Comparison of ENCODE assay signal across 8 cellular contexts in the genomic region with DNA sequence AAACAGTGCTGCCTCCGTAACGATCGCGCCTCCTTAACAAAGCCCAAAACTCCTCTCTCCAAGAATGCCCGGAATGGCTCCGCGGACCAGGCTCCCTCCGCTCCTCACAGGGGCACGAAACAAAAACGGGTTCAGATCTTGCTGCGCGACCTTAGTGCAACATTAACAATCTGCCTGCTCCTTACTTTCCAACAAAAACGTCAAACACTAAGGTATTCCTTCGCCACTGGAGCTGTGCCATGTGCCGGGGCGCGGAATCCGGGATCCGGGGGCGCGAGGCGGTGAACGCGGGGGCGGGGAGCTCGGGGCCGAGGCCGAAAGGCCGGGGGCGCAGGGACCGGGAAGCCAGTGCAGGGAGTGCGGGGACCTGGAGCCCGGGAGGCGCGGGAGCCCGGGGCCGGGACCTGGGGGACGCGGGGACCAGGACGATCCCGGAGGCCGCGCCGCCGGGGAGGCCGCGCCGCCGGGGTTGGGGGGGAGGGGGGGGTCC. TPM values are rescaled to one million over a fixed set of nuclear protein-coding genes. Genes with fewer than 3 reads are reported as not detected.
DNase-seq lines count a peak whose midpoint lies in the region; ATAC-seq, FAIRE-seq and TF ChIP-seq lines count a peak whose summit lies in the region.

No MANE protein-coding gene starts in this region.

- TF ChIP-seq CTCF in AG10803 (conservative IDR thresholded peaks at IDR 0.05; ENCODE audit: low read length) = no peak
- no peak for TF ChIP-seq CTCF in LNCaP clone FGC (IDR thresholded peaks at IDR 0.05; ENCODE audit: control insufficient read depth, extremely low read depth, insufficient read depth)
- no peak for TF ChIP-seq CTCF in D721Med (IDR thresholded peaks at IDR 0.05; ENCODE audit: insufficient read depth, missing control alignments)

- H3K27ac ChIP-seq in rectal smooth muscle tissue (ENCODE audit: low read depth, low read length) = peak overlapping the region; percentile 19

- H3K4me3 ChIP-seq in AG10803 (ENCODE audit: low read length) (peak overlapping the region; percentile 93), LNCaP clone FGC (ENCODE audit: low read depth, low read length) (peak overlapping the region; percentile 84), rectal smooth muscle tissue (ENCODE audit: low read length) (peak overlapping the region; percentile 80)

- no peak for FAIRE-seq in GM19239 (lab: Jason Lieb, UNC)
- no peak for FAIRE-seq in D721Med (lab: Jason Lieb, UNC)

- peaks cover 27% of the 10 kb centered on the region for H3K27me3 Mint-ChIP-seq in activated naive CD8-positive, alpha-beta T cell treated with anti-CD3 and anti-CD28 coated beads, Interleukin-2, amount 10 ng/mL, durations not matched to agents 7 days and 5 days

- no peak for DNase-seq in AG10803 (ENCODE audit: low read depth)
- DNase-seq in GM19239 (ENCODE audit: insufficient read length, low spot score) = peak; percentile 40
- DNase-seq in LNCaP clone FGC (ENCODE audit: low read depth) = no peak
- peak; percentile 44 for DNase-seq in activated naive CD8-positive, alpha-beta T cell treated with anti-CD3 and anti-CD28 coated beads, Interleukin-2, amount 10 ng/mL, durations not matched to agents 7 days and 5 days
- DNase-seq in left ventricle myocardium superior = peak; percentile 53
- DNase-seq in NCI-H2081 (lab: John Stamatoyannopoulos, UW) = no peak
- no peak for DNase-seq in D721Med (ENCODE audit: insufficient read length, low spot score)

- H3K27me3 ChIP-seq in rectal smooth muscle tissue (ENCODE audit: control insufficient read depth, insufficient read depth, low read length) = no peaks in the 10 kb centered on the region

- H3K36me3 ChIP-seq in rectal smooth muscle tissue (ENCODE audit: control insufficient read depth, insufficient read depth, low read length) = no peaks in the 10 kb centered on the region

- H3K4me1 ChIP-seq in rectal smooth muscle tissue (ENCODE audit: control insufficient read depth, insufficient read depth, low read length) = no peaks in the 10 kb centered on the region

- ATAC-seq in activated naive CD8-positive, alpha-beta T cell treated with anti-CD3 and anti-CD28 coated beads, Interleukin-2, amount 10 ng/mL, durations not matched to agents 7 days and 5 days (ENCODE audit: low read depth) = peak; percentile 29
- peak; percentile 13 for ATAC-seq in left ventricle myocardium superior

- H3K9me3 Mint-ChIP-seq in activated naive CD8-positive, alpha-beta T cell treated with anti-CD3 and anti-CD28 coated beads, Interleukin-2, amount 10 ng/mL, durations not matched to agents 7 days and 5 days = no peaks in the 10 kb centered on the region

- intact Hi-C loops in left ventricle myocardium superior (cut with micrococcal nuclease) = no loop called here

- no peak overlapping the region for H3K27ac Mint-ChIP-seq in activated naive CD8-positive, alpha-beta T cell treated with anti-CD3 and anti-CD28 coated beads, Interleukin-2, amount 10 ng/mL, durations not matched to agents 7 days and 5 days

- no peaks in the 10 kb centered on the region for H3K36me3 Mint-ChIP-seq in activated naive CD8-positive, alpha-beta T cell treated with anti-CD3 and anti-CD28 coated beads, Interleukin-2, amount 10 ng/mL, durations not matched to agents 7 days and 5 days

- peaks cover 18% of the 10 kb centered on the region for H3K4me1 Mint-ChIP-seq in activated naive CD8-positive, alpha-beta T cell treated with anti-CD3 and anti-CD28 coated beads, Interleukin-2, amount 10 ng/mL, durations not matched to agents 7 days and 5 days

- POLR2A ChIA-PET in activated naive CD8-positive, alpha-beta T cell treated with anti-CD3 and anti-CD28 coated beads, Interleukin-2, amount 10 ng/mL, durations not matched to agents 7 days and 5 days (lab: Charles Lee) = interaction anchor here (1.0 kb wide), 1 partner anchor 59 kb away, joined by 3 read pairs; the partner anchor contains the start of gene TUBGCP5

- H3K4me3 Mint-ChIP-seq in activated naive CD8-positive, alpha-beta T cell treated with anti-CD3 and anti-CD28 coated beads, Interleukin-2, amount 10 ng/mL, durations not matched to agents 7 days and 5 days = peak overlapping the region; percentile 90

- peak overlapping the region; percentile 13 for H3K9ac ChIP-seq in rectal smooth muscle tissue (ENCODE audit: low read length)

RNA-seq across cellular contexts. Expression of gene CYFIP1, which starts 0.4 kb away (rescaled TPM):
- total RNA-seq in activated naive CD8-positive, alpha-beta T cell treated with anti-CD3 and anti-CD28 coated beads, Interleukin-2, amount 10 ng/mL, durations not matched to agents 7 days and 5 days = 10 to 100 TPM; 12.6 to 12.7 TPM
- 32.4 TPM for total RNA-seq in left ventricle myocardium superior

RNA-seq across cellular contexts. Expression of gene TUBGCP5, which starts 59.6 kb away (rescaled TPM):
- 10 to 100 TPM; 20.4 to 20.8 TPM for total RNA-seq in activated naive CD8-positive, alpha-beta T cell treated with anti-CD3 and anti-CD28 coated beads, Interleukin-2, amount 10 ng/mL, durations not matched to agents 7 days and 5 days
- total RNA-seq in left ventricle myocardium superior = 11.5 TPM

Comparison
In these comparisons a context has a peak if more than half of its experiments do, and no peak if none do; other contexts are left out.
1. DNase-seq: peak in GM19239 (single experiment), activated naive CD8-positive, alpha-beta T cell treated with anti-CD3 and anti-CD28 coated beads, Interleukin-2, amount 10 ng/mL, durations not matched to agents 7 days and 5 days (single experiment) and left ventricle myocardium superior (single experiment); none in AG10803 (single experiment), LNCaP clone FGC (single experiment), NCI-H2081 (0 of 2) and D721Med (single experiment).
2. Peak in every context shown above with its lines, with median percentiles within 50 percentile points of each other: H3K4me3 ChIP-seq.